In the genomic region with DNA sequence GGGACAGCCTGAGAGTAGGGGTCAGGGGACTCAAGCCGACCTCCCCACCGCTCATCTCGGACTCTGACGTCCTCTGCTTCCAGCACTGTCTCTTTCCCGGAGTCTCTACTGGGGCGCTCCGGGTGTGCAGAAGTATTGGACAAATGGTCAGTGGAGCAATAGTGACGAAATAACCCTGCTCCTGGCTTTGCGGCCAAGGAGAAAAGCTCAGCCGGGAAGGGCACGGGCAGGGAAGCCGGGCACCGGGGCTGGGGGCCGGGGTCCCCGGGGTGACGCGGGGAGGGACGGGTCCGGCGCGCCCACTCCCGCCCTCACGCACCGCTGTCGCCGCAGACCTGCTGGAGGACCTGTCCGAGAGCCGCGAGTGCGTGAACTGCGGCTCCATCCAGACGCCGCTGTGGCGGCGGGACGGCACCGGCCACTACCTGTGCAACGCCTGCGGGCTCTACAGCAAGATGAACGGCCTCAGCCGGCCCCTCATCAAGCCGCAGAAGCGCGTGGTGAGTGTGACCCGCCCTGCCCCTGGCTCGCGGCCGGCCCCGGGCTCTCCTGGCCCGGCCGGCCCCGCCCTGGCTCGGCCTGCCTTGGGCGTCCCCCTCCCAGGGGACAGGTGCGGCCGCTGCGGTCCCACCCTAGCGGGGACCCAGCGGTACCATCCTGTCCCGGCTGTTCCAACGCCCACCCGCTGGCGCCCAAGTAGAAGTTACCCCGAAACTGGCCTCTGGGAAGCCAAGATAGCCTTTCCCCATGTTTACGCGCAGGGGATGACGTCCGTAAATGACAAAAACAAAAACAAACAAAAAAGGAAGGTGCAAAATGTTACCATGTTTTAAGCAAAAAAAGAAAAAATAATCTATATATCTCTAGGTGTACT, we compare ENCODE assay signal across 2 cellular contexts.
A peak's percentile ranks its signal among the peaks of the same experiment; 100 is the strongest.
TF ChIP-seq lines count a peak whose summit lies in the region.

No MANE protein-coding gene starts in this region.

TF ChIP-seq in H1, 55 proteins besides CTCF, POLR2A, EP300 and RAD21:
- TF ChIP-seq, protein P1, sequence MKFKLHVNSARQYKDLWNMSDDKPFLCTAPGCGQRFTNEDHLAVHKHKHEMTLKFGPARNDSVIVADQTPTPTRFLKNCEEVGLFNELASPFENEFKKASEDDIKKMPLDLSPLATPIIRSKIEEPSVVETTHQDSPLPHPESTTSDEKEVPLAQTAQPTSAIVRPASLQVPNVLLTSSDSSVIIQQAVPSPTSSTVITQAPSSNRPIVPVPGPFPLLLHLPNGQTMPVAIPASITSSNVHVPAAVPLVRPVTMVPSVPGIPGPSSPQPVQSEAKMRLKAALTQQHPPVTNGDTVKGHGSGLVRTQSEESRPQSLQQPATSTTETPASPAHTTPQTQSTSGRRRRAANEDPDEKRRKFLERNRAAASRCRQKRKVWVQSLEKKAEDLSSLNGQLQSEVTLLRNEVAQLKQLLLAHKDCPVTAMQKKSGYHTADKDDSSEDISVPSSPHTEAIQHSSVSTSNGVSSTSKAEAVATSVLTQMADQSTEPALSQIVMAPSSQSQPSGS (IDR thresholded peaks at IDR 0.05; ENCODE audit: low read length): no peak
- peak; percentile 100 for TF ChIP-seq SUZ12 (IDR thresholded peaks at IDR 0.05; ENCODE audit: low read length)
- peak; percentile 100 for TF ChIP-seq EZH2 (IDR thresholded peaks at IDR 0.05; ENCODE audit: low read depth, low read length, severe bottlenecking)
- TF ChIP-seq RNF2 (IDR thresholded peaks at IDR 0.05; ENCODE audit: borderline replicate concordance, low read depth, low read length, missing control alignments, poor library complexity, severe bottlenecking): peak; percentile 97
- TF ChIP-seq RBBP5 (IDR thresholded peaks at IDR 0.05; ENCODE audit: borderline replicate concordance, low read depth, low read length): no peak

TF ChIP-seq in HepG2, 621 proteins besides CTCF, POLR2A, EP300 and RAD21:
- TF ChIP-seq GTF2F1 (IDR thresholded peaks at IDR 0.05; ENCODE audit: low read length) (no peak), AGO2 (optimal IDR thresholded peaks at IDR 0.05; ENCODE audit: low read depth, low read length) (peak; percentile 32)
